9 cellular contexts compared by ENCODE assay signal in the genomic region with DNA sequence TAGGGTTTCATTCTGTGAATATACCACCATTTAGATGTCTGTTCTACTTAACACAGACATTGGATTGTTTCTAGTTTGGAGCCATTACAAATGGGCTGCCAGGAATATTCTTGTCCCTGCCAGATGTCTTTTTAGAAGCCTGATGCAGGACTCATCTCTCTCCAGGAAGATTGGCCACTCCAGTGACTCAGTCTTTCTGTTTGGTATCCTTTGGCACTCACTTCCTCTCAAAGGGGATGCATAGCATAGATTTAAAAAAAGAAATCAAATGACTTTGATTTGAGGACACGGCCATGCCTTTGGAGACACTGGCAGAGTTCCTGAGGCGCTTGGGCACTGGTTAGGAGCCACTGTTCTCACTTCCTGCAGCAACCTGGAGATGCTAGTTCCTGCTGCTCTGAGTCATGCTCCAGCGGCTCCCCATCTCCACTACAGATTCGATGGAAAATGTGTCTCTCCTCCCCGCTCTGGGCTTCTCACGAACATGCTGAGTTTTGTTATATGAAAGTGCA. TPM values are rescaled to one million over a fixed set of nuclear protein-coding genes. Genes with fewer than 3 reads are reported as not detected.
DNase-seq lines count a peak whose midpoint lies in the region; ATAC-seq and TF ChIP-seq lines count a peak whose summit lies in the region.
"Had no signal": no experiment of that assay in that cellular context is flagged by ENCODE, and none has a peak within 500 bp of the region (broad histone marks: within the 10 kb centered on the region; RNA-seq: fewer than 3 reads in every experiment).

No MANE protein-coding gene starts in this region.

- ATAC-seq in activated CD8-positive, alpha-beta T cell treated with anti-CD3 and anti-CD28 coated beads for 36 hours: no peak
- ATAC-seq in HG02642 (IDR thresholded peaks at IDR 0.05; ENCODE audit: poor library complexity, unreplicated experiment): no peak

- CTCF ChIA-PET in activated CD8-positive, alpha-beta T cell treated with anti-CD3 and anti-CD28 coated beads for 36 hours (lab: Charles Lee): no interaction called here

- H3K4me1 Mint-ChIP-seq in activated CD8-positive, alpha-beta T cell treated with anti-CD3 and anti-CD28 coated beads for 36 hours (ENCODE audit: low read depth): no peaks in the 10 kb centered on the region

- H3K4me3 ChIP-seq in muscle layer of duodenum (ENCODE audit: low read depth in 1 of 2, low read length in 2 of 2): no peak overlapping the region

- H3K27ac Mint-ChIP-seq in activated CD8-positive, alpha-beta T cell treated with anti-CD3 and anti-CD28 coated beads for 36 hours: no peak overlapping the region

- peaks cover 26% of the 10 kb centered on the region for H3K27me3 Mint-ChIP-seq in activated CD8-positive, alpha-beta T cell treated with anti-CD3 and anti-CD28 coated beads for 36 hours

- peaks cover 7 to 40% of the 10 kb centered on the region in 2 donors for H3K4me1 ChIP-seq in muscle layer of duodenum (ENCODE audit: control insufficient read depth in 1 of 2, insufficient read depth in 2 of 2, low read length in 2 of 2)

- DNase-seq in AG08396 (ENCODE audit: low spot score) (peak; percentile 79), MV-4-11 (lab: John Stamatoyannopoulos, UW) (peak; percentile 91), dermis microvascular lymphatic vessel endothelial cell (ENCODE audit: low read depth in 2 of 2) (peak; percentile 42 to 85), NCI-H146 (lab: John Stamatoyannopoulos, UW) (no peak), GM13976 (ENCODE audit: low spot score) (no peak)
- no peak for DNase-seq in activated CD8-positive, alpha-beta T cell treated with anti-CD3 and anti-CD28 coated beads for 36 hours
- DNase-seq: cerebellar nuclear complex had no signal

- no peak for TF ChIP-seq CTCF in activated CD8-positive, alpha-beta T cell treated with anti-CD3 and anti-CD28 coated beads for 36 hours (IDR thresholded peaks at IDR 0.05)
- no peak for TF ChIP-seq CTCF in GM13976 (IDR thresholded peaks at IDR 0.05; ENCODE audit: borderline replicate concordance, control extremely low read depth, extremely low read depth, insufficient read depth, missing control alignments)

- POLR2A ChIA-PET in activated CD8-positive, alpha-beta T cell treated with anti-CD3 and anti-CD28 coated beads for 36 hours (lab: Charles Lee): no interaction called here

- peak overlapping the region; percentile 9 for H3K27ac ChIP-seq in muscle layer of duodenum (ENCODE audit: low read length)

- no peaks in the 10 kb centered on the region for H3K27me3 ChIP-seq in muscle layer of duodenum (ENCODE audit: low read depth, low read length)

- no peaks in the 10 kb centered on the region for H3K9me3 Mint-ChIP-seq in activated CD8-positive, alpha-beta T cell treated with anti-CD3 and anti-CD28 coated beads for 36 hours

- H3K9me3 ChIP-seq in muscle layer of duodenum (ENCODE audit: control insufficient read depth in 1 of 2, low read length in 2 of 2): no peaks in the 10 kb centered on the region

- no peak overlapping the region for H3K4me3 Mint-ChIP-seq in activated CD8-positive, alpha-beta T cell treated with anti-CD3 and anti-CD28 coated beads for 36 hours

- H3K36me3 Mint-ChIP-seq in activated CD8-positive, alpha-beta T cell treated with anti-CD3 and anti-CD28 coated beads for 36 hours (ENCODE audit: low read depth): no peaks in the 10 kb centered on the region

- intact Hi-C loops in activated CD8-positive, alpha-beta T cell treated with anti-CD3 and anti-CD28 coated beads for 36 hours (cut with micrococcal nuclease): no loop called here

- no peaks in the 10 kb centered on the region for H3K36me3 ChIP-seq in muscle layer of duodenum (ENCODE audit: control insufficient read depth in 1 of 2, insufficient read depth in 2 of 2, low read length in 2 of 2)

- in situ Hi-C loops in GM13976 (cut with MboI; ENCODE audit: low sequenced_read_pairs, unreplicated experiment): no loop called here

RNA-seq across cellular contexts. Expression of gene ZNF366, which starts 3.5 kb away (rescaled TPM):
- 1.6 and 1.9 TPM in 2 replicates for total RNA-seq in dermis microvascular lymphatic vessel endothelial cell
- not detected for total RNA-seq in activated CD8-positive, alpha-beta T cell treated with anti-CD3 and anti-CD28 coated beads for 36 hours

Comparison
In these comparisons a context has a peak if more than half of its experiments do, and no peak if none do; other contexts are left out.
1. DNase-seq: peak in AG08396 (single experiment), MV-4-11 (single experiment) and dermis microvascular lymphatic vessel endothelial cell (2 of 2); none in activated CD8-positive, alpha-beta T cell treated with anti-CD3 and anti-CD28 coated beads for 36 hours (single experiment), NCI-H146 (single experiment) and GM13976 (single experiment).